Comparison of ENCODE assay signal across 8 cellular contexts in genomic region chr7:152434511-152435383, GRCh38. TPM values are rescaled to one million over a fixed set of nuclear protein-coding genes. Genes with fewer than 3 reads are reported as not detected.
DNase-seq lines count a peak whose midpoint lies in the region; ATAC-seq and TF ChIP-seq lines count a peak whose summit lies in the region.
"Not testable (repeated sequence)": the region's sequence is repeated elsewhere in the genome, so short reads cannot be mapped to it uniquely, and the experiment has no call there.

No MANE protein-coding gene starts in this region.

- peak overlapping the region; percentile 72 for H3K27ac ChIP-seq in HL-60 (replicated peaks)
- peak overlapping the region; percentile 99 to 100 (median 99) for H3K27ac ChIP-seq in esophagus muscularis mucosa (replicated peaks in 1 of 4)

- peak; percentile 28 for ATAC-seq in GM19351 (IDR thresholded peaks at IDR 0.05; ENCODE audit: unreplicated experiment)
- ATAC-seq in memory B cell (ENCODE audit: low read depth) = not testable (repeated sequence)

- not testable (repeated sequence) for TF ChIP-seq POLR2A in esophagus muscularis mucosa (IDR thresholded peaks at IDR 0.05; ENCODE audit: low read depth)

- in situ Hi-C loops in SK-MEL-5 (cut with HindIII; ENCODE audit: low pct_unique_long_range_greater_than_20kb, low sequenced_read_pairs) = not testable (repeated sequence)

- peak overlapping the region; percentile 82 for H3K4me3 Mint-ChIP-seq in memory B cell

- not testable (repeated sequence) for H3K27me3 Mint-ChIP-seq in memory B cell

- H3K27me3 ChIP-seq in HL-60 (ENCODE audit: insufficient read depth, poor library complexity, severe bottlenecking); esophagus muscularis mucosa: not testable (repeated sequence)

- peak overlapping the region; percentile 83 for H3K27ac Mint-ChIP-seq in memory B cell

- not testable (repeated sequence) for TF ChIP-seq EP300 in esophagus muscularis mucosa (IDR thresholded peaks at IDR 0.05)

- H3K9me3 ChIP-seq in esophagus muscularis mucosa = not testable (repeated sequence)

- not testable (repeated sequence) for H3K36me3 ChIP-seq in esophagus muscularis mucosa

- WGBS in esophagus muscularis mucosa = 1% methylated on average over 39 of the region's 58 CpGs

- peaks cover 20% of the 10 kb centered on the region for H3K4me1 Mint-ChIP-seq in memory B cell

- not testable (repeated sequence) for H3K36me3 Mint-ChIP-seq in memory B cell

- H3K4me1 ChIP-seq in esophagus muscularis mucosa = peaks cover 27 to 54% (median 43%) of the 10 kb centered on the region in 4 donors

- not testable (repeated sequence) for DNase-seq in AG09309 (ENCODE audit: low read depth); esophagus muscularis mucosa (ENCODE audit: extremely low spot score)
- DNase-seq in HL-60 (ENCODE audit: low read depth in 1 of 2, low spot score in 1 of 2) (peak in 1 of 2 experiments; percentile 32), SK-MEL-5 (ENCODE audit: low read depth, low spot score) (peak; percentile 28), activated gamma-delta T cell (lab: John Stamatoyannopoulos, UW) (peak; percentile 20), memory B cell (ENCODE audit: low spot score in 2 of 2) (peak; percentile 5 to 32)
- DNase-seq in stimulated activated CD4-positive, alpha-beta T cell treated with anti-CD3 and anti-CD28 coated beads, Interleukin-2, amount 100 ng/mL, for 24 hours = peak; percentile 43 to 49

- intact Hi-C loops in esophagus muscularis mucosa (cut with DNase I) = not testable (repeated sequence)

- not testable (repeated sequence) for TF ChIP-seq CTCF in AG09309 (IDR thresholded peaks at IDR 0.05; ENCODE audit: control insufficient read depth, insufficient read depth, low read depth, low read length, missing control alignments); HL-60 (IDR thresholded peaks at IDR 0.05; ENCODE audit: insufficient read depth, low read length); esophagus muscularis mucosa (IDR thresholded peaks at IDR 0.05)

- H3K9me3 Mint-ChIP-seq in memory B cell = not testable (repeated sequence)

- peak overlapping the region; percentile 69 for H3K4me3 ChIP-seq in AG09309 (ENCODE audit: control insufficient read depth, low read depth, low read length)
- H3K4me3 ChIP-seq in HL-60 (replicated peaks; ENCODE audit: insufficient read depth, low read length) = peak overlapping the region; percentile 71
- peak overlapping the region; percentile 92 to 99 (median 96) for H3K4me3 ChIP-seq in esophagus muscularis mucosa

RNA-seq across cellular contexts. Expression of gene KMT2C, which starts 1.1 kb away (rescaled TPM):
- total RNA-seq in SK-MEL-5 (2014; rRNA removed; shearing (Covaris generic)) = 14.6 and 15.6 TPM in 2 replicates
- 20.7 TPM in 2 replicates for polyA plus RNA-seq in SK-MEL-5 (2015; cell fraction: cytosol; rRNA removed)
- polyA plus RNA-seq in SK-MEL-5 (2015; cell fraction: nucleus; rRNA removed) = 29.3 and 30.4 TPM in 2 replicates
- 10 to 100 TPM; 59.0 to 73.9 (median 69.5) TPM for total RNA-seq in esophagus muscularis mucosa
